ENCODE assay signal across 15 cellular contexts in the genomic region with DNA sequence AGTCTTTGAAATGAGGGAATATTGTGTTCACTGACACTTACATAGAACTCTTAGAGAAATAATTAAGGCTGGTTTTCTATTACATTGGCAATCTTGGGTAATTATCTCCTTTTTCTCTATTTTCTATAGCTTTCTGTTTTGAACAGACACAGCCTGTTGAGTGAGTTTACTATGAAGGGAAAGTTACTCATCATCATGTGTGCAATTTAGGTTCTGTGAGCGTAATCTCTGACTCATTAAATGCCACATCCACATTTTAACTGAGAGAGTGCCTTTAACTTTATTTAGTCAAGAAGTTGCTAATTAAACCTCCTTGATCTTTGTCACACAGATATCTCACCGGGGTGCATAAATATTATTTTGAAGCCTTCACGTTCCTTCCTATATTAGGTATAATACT.
DNase-seq lines count a peak whose midpoint lies in the region; TF ChIP-seq lines count a peak whose summit lies in the region.
"Had no signal": no experiment of that assay in that cellular context is flagged by ENCODE, and none has a peak within 500 bp of the region (broad histone marks: within the 10 kb centered on the region; RNA-seq: fewer than 3 reads in every experiment).

No MANE protein-coding gene starts in this region.

- H2AFZ ChIP-seq in PC-9 (peak overlapping the region; percentile 4; the same call in 1 of the 2 replicates), fibroblast of lung (ENCODE audit: low read length) (peak overlapping the region; percentile 5)

- H3F3A ChIP-seq in PC-9 (ENCODE audit: insufficient read depth, low read depth) = no peaks in the 10 kb centered on the region

- DNase-seq in HCEC 1CT (peak; percentile 91), PC-9 (no peak), fibroblast of lung (ENCODE audit: low read depth in 2 of 2) (peak; percentile 79 to 84), stromal cell of bone marrow (ENCODE audit: low read depth) (peak; percentile 78), SHP77 treated with DMSO at 0.1 percent for 48 hours (lab: John Stamatoyannopoulos, UW) (no peak), 8988T (no peak)
- DNase-seq in stimulated activated CD4-positive, alpha-beta T cell treated with anti-CD3 and anti-CD28 coated beads, Interleukin-2, amount 100 ng/mL, for 24 hours = no peak
- DNase-seq: activated CD4-positive, alpha-beta memory T cell treated with anti-CD3 and anti-CD28 coated beads for 36 hours; activated naive CD4-positive, alpha-beta T cell treated with Interleukin-2 at 50 U/mL for 16 hours; cortex of kidney; DMS79 treated with DMSO at 0.1 percent for 48 hours; NCI-H1092; NCI-H82; T-helper 2 cell had no signal

- peaks cover 12% of the 10 kb centered on the region; the same call in 1 of the 2 replicates for H3K4me1 ChIP-seq in PC-9 (replicated peaks; ENCODE audit: insufficient read depth)
- no peaks in the 10 kb centered on the region for H3K4me1 ChIP-seq in fibroblast of lung (ENCODE audit: control insufficient read depth, extremely low read depth, insufficient read depth, low read length)
- H3K4me1 ChIP-seq: prostate gland had no signal

- CTCF ChIA-PET in PC-9 (lab: Charles Lee) = no interaction called here

- H3K36me3 ChIP-seq in PC-9 (ENCODE audit: low read depth) = no peaks in the 10 kb centered on the region
- no peaks in the 10 kb centered on the region for H3K36me3 ChIP-seq in fibroblast of lung (ENCODE audit: control insufficient read depth, insufficient read depth, low read length)
- H3K36me3 ChIP-seq: prostate gland had no signal

- BruUV-seq in PC-9 (replicated peaks; lab: Mats Ljungman, UMichigan) = no TSS peak

- H4K20me1 ChIP-seq in PC-9 (ENCODE audit: insufficient read depth) (no peaks in the 10 kb centered on the region), fibroblast of lung (ENCODE audit: control insufficient read depth, extremely low read depth, insufficient read depth, low read length) (no peaks in the 10 kb centered on the region)

- H3K27me3 ChIP-seq in PC-9 (ENCODE audit: insufficient read depth, low read depth) (no peaks in the 10 kb centered on the region), fibroblast of lung (ENCODE audit: control insufficient read depth, insufficient read depth, low read length) (no peaks in the 10 kb centered on the region)

- H3K9me3 ChIP-seq in PC-9 (ENCODE audit: insufficient read depth, low read depth) (no peaks in the 10 kb centered on the region), fibroblast of lung (ENCODE audit: control insufficient read depth, insufficient read depth, low read depth, low read length) (no peaks in the 10 kb centered on the region)
- H3K9me3 ChIP-seq: prostate gland had no signal

- POLR2A ChIA-PET in PC-9 (lab: Charles Lee; ENCODE audit: unreplicated experiment) = no interaction called here

- H3K27ac ChIP-seq in PC-9 (peak overlapping the region; percentile 12), fibroblast of lung (ENCODE audit: insufficient read depth, low read length) (peak overlapping the region; percentile 19)
- H3K27ac ChIP-seq: prostate gland had no signal

- intact Hi-C loops in PC-9 (cut with micrococcal nuclease; ENCODE audit: unreplicated experiment) = no loop called here

- no peak overlapping the region for H3K4me3 ChIP-seq in PC-9
- H3K4me3 ChIP-seq in fibroblast of lung (replicated peaks in 1 of 4; ENCODE audit: control extremely low read depth in 1 of 4, insufficient read depth in 1 of 4, low read depth in 3 of 4, low read length in 4 of 4) = no peak overlapping the region
- H3K4me3 ChIP-seq: prostate gland had no signal

- H3K79me2 ChIP-seq in PC-9 (ENCODE audit: low read depth) (no peaks in the 10 kb centered on the region), fibroblast of lung (ENCODE audit: control insufficient read depth, insufficient read depth, low read length) (no peaks in the 10 kb centered on the region)

- no peak for TF ChIP-seq CTCF in PC-9 (conservative IDR thresholded peaks at IDR 0.05)
- TF ChIP-seq CTCF in fibroblast of lung (conservative IDR thresholded peaks at IDR 0.05 in 1 of 2, IDR thresholded peaks at IDR 0.05 in 1 of 2; ENCODE audit: low read depth in 1 of 2, low read length in 2 of 2) = no peak

- no peak overlapping the region for H3K9ac ChIP-seq in fibroblast of lung (ENCODE audit: insufficient read depth, low read length)

- H3K4me2 ChIP-seq in PC-9 (peak overlapping the region; percentile 6; the same call in 1 of the 2 replicates), fibroblast of lung (ENCODE audit: extremely low read depth, insufficient read depth, low read length) (peak overlapping the region; percentile 37)

- H3K9me2 ChIP-seq in PC-9 (ENCODE audit: insufficient read depth) = no peaks in the 10 kb centered on the region

Comparison
In these comparisons a context has a peak if more than half of its experiments do, and no peak if none do; other contexts are left out.
1. DNase-seq: peak in HCEC 1CT (single experiment), fibroblast of lung (2 of 2) and stromal cell of bone marrow (single experiment); none in PC-9 (0 of 2), SHP77 treated with DMSO at 0.1 percent for 48 hours (single experiment), stimulated activated CD4-positive, alpha-beta T cell treated with anti-CD3 and anti-CD28 coated beads, Interleukin-2, amount 100 ng/mL, for 24 hours (0 of 2) and 8988T (single experiment).